In genomic region chr10:784759-785538, GRCh38 we compare ENCODE assay signal across 8 cellular contexts.
DNase-seq lines count a peak whose midpoint lies in the region; ATAC-seq and TF ChIP-seq lines count a peak whose summit lies in the region.

No MANE protein-coding gene starts in this region.

- no peak for TF ChIP-seq POLR2A in breast epithelium (IDR thresholded peaks at IDR 0.05)

- H3K36me3 ChIP-seq in SJSA1 (no peaks in the 10 kb centered on the region), breast epithelium (no peaks in the 10 kb centered on the region)

- H3K4me1 ChIP-seq in SJSA1 (replicated peaks) (peaks cover 31% of the 10 kb centered on the region), breast epithelium (peaks cover 0 to 4% of the 10 kb centered on the region in 2 donors)

- H3K27me3 ChIP-seq in SJSA1 (replicated peaks) (no peaks in the 10 kb centered on the region), breast epithelium (no peaks in the 10 kb centered on the region)

- intact Hi-C loops in breast epithelium (cut with DNase I; ENCODE audit: low total_unique reads), result loop anchor here (10.0 kb wide), 1 partner anchor 280 kb away; no protein-coding TSS in a partner anchor

- H3K4me3 ChIP-seq in SJSA1, result peak overlapping the region; percentile 25
- peak overlapping the region; percentile 26 to 58 (median 42) for H3K4me3 ChIP-seq in breast epithelium

- no peak for TF ChIP-seq CTCF in breast epithelium (IDR thresholded peaks at IDR 0.05)

- H3K27ac ChIP-seq in SJSA1, result 0 out of 2 replicates have a peak overlapping the region, but pooled peaks have one; percentile 21
- no peak overlapping the region for H3K27ac ChIP-seq in breast epithelium

- ATAC-seq in GM18909 (IDR thresholded peaks at IDR 0.05; ENCODE audit: poor library complexity, unreplicated experiment), result no peak

- H3K9me3 ChIP-seq in SJSA1 (replicated peaks) (no peaks in the 10 kb centered on the region), breast epithelium (no peaks in the 10 kb centered on the region)

- peak; percentile 64 for DNase-seq in NCI-H748 (lab: John Stamatoyannopoulos, UW; ENCODE audit: unreplicated experiment)
- no peak for DNase-seq in NCI-H748 treated with DMSO at 0.1 percent for 48 hours (lab: John Stamatoyannopoulos, UW)
- DNase-seq in SJSA1 (ENCODE audit: low read depth in 1 of 2, low spot score in 2 of 2), result peak; percentile 76 to 89
- peak; percentile 34 to 67 for DNase-seq in breast epithelium (ENCODE audit: low spot score in 2 of 2)
- peak; percentile 83 for DNase-seq in kidney tubule cell (ENCODE audit: low spot score)
- peak; percentile 87 for DNase-seq in stimulated activated CD4-positive, alpha-beta T cell treated with anti-CD3 and anti-CD28 coated beads, Interleukin-15, amount 100 ng/mL, for 24 hours
- no peak for DNase-seq in GOT3 (lab: John Stamatoyannopoulos, UW)

Comparison
In these comparisons a context has a peak if more than half of its experiments do, and no peak if none do; other contexts are left out.
1. DNase-seq: peak in NCI-H748 (single experiment), SJSA1 (2 of 2), breast epithelium (2 of 2), kidney tubule cell (single experiment) and stimulated activated CD4-positive, alpha-beta T cell treated with anti-CD3 and anti-CD28 coated beads, Interleukin-15, amount 100 ng/mL, for 24 hours (single experiment); none in NCI-H748 treated with DMSO at 0.1 percent for 48 hours (single experiment) and GOT3 (single experiment).